Comparison of ENCODE assay signal across 11 cellular contexts in genomic region chr16:89423709-89424260, GRCh38.
DNase-seq lines count a peak whose midpoint lies in the region; ATAC-seq lines count a peak whose summit lies in the region.
"Had no signal": no experiment of that assay in that cellular context is flagged by ENCODE, and none has a peak within 500 bp of the region (broad histone marks: within the 10 kb centered on the region; RNA-seq: fewer than 3 reads in every experiment).

No MANE protein-coding gene starts in this region.

- H3K27me3 ChIP-seq in SJCRH30: no peaks in the 10 kb centered on the region
- H3K27me3 ChIP-seq: heart left ventricle had no signal

- H3K27ac ChIP-seq in SJCRH30: no peak overlapping the region

- H3K4me3 ChIP-seq in SJCRH30: no peak overlapping the region
- H3K4me3 ChIP-seq: heart left ventricle had no signal

- H3K27me3 Mint-ChIP-seq in stimulated activated naive CD8-positive, alpha-beta T cell treated with anti-CD3 and anti-CD28 coated beads, Interleukin-15, Interleukin-2, amounts not matched to agents 100 ng/mL and 50 ng/mL, for 24 hours: no peaks in the 10 kb centered on the region
- no peaks in the 10 kb centered on the region for H3K27me3 Mint-ChIP-seq in activated CD8-positive, alpha-beta T cell treated with anti-CD3 and anti-CD28 coated beads, Interleukin-2, amount 10 ng/mL, durations not matched to agents 7 days and 5 days (ENCODE audit: low read depth)

- no peak for ATAC-seq in stimulated activated naive CD8-positive, alpha-beta T cell treated with anti-CD3 and anti-CD28 coated beads, Interleukin-15, Interleukin-2, amounts not matched to agents 100 U/mL and 50 U/mL, for 24 hours
- ATAC-seq in activated CD8-positive, alpha-beta T cell treated with anti-CD3 and anti-CD28 coated beads, Interleukin-2, amount 10 ng/mL, durations not matched to agents 7 days and 5 days: no peak
- ATAC-seq in left lobe of liver: peak; percentile 17
- no peak for ATAC-seq in GM21786 (IDR thresholded peaks at IDR 0.05; ENCODE audit: unreplicated experiment)
- ATAC-seq in HG02623 (IDR thresholded peaks at IDR 0.05; ENCODE audit: unreplicated experiment): no peak

- H3K36me3 Mint-ChIP-seq in stimulated activated naive CD8-positive, alpha-beta T cell treated with anti-CD3 and anti-CD28 coated beads, Interleukin-15, Interleukin-2, amounts not matched to agents 100 ng/mL and 50 ng/mL, for 24 hours (ENCODE audit: low read depth): peaks cover 54% of the 10 kb centered on the region
- peaks cover 43% of the 10 kb centered on the region for H3K36me3 Mint-ChIP-seq in activated CD8-positive, alpha-beta T cell treated with anti-CD3 and anti-CD28 coated beads, Interleukin-2, amount 10 ng/mL, durations not matched to agents 7 days and 5 days (ENCODE audit: low read depth)

- H3K27ac Mint-ChIP-seq in stimulated activated naive CD8-positive, alpha-beta T cell treated with anti-CD3 and anti-CD28 coated beads, Interleukin-15, Interleukin-2, amounts not matched to agents 100 ng/mL and 50 ng/mL, for 24 hours: no peak overlapping the region
- peak overlapping the region; percentile 78 for H3K27ac Mint-ChIP-seq in activated CD8-positive, alpha-beta T cell treated with anti-CD3 and anti-CD28 coated beads, Interleukin-2, amount 10 ng/mL, durations not matched to agents 7 days and 5 days

- H3K9me3 ChIP-seq in SJCRH30 (replicated peaks): no peaks in the 10 kb centered on the region
- H3K9me3 ChIP-seq: heart left ventricle had no signal

- H3K4me1 ChIP-seq in SJCRH30: peaks cover 12% of the 10 kb centered on the region

- H3K4me1 Mint-ChIP-seq in stimulated activated naive CD8-positive, alpha-beta T cell treated with anti-CD3 and anti-CD28 coated beads, Interleukin-15, Interleukin-2, amounts not matched to agents 100 ng/mL and 50 ng/mL, for 24 hours (ENCODE audit: low read depth): peaks cover 79% of the 10 kb centered on the region
- peaks cover 73% of the 10 kb centered on the region for H3K4me1 Mint-ChIP-seq in activated CD8-positive, alpha-beta T cell treated with anti-CD3 and anti-CD28 coated beads, Interleukin-2, amount 10 ng/mL, durations not matched to agents 7 days and 5 days (ENCODE audit: low read depth)

- H3K36me3 ChIP-seq in SJCRH30: peaks cover 28% of the 10 kb centered on the region

- DNase-seq in stimulated activated naive CD8-positive, alpha-beta T cell treated with anti-CD3 and anti-CD28 coated beads, Interleukin-15, Interleukin-2, amounts not matched to agents 100 U/mL and 50 U/mL, for 24 hours: no peak
- no peak for DNase-seq in activated CD8-positive, alpha-beta T cell treated with anti-CD3 and anti-CD28 coated beads, Interleukin-2, amount 10 ng/mL, durations not matched to agents 7 days and 5 days
- no peak for DNase-seq in left lobe of liver (ENCODE audit: low spot score)
- DNase-seq in epidermal melanocyte (ENCODE audit: insufficient read length, low spot score): no peak
- no peak for DNase-seq in SJCRH30
- DNase-seq: activated CD4-positive, alpha-beta T cell treated with anti-CD3 and anti-CD28 coated beads for 1 hour; amniotic stem cell had no signal

- peak overlapping the region; percentile 70 for H3K4me3 Mint-ChIP-seq in stimulated activated naive CD8-positive, alpha-beta T cell treated with anti-CD3 and anti-CD28 coated beads, Interleukin-15, Interleukin-2, amounts not matched to agents 100 ng/mL and 50 ng/mL, for 24 hours
- H3K4me3 Mint-ChIP-seq in activated CD8-positive, alpha-beta T cell treated with anti-CD3 and anti-CD28 coated beads, Interleukin-2, amount 10 ng/mL, durations not matched to agents 7 days and 5 days: no peak overlapping the region

- CTCF ChIA-PET in activated CD8-positive, alpha-beta T cell treated with anti-CD3 and anti-CD28 coated beads, Interleukin-2, amount 10 ng/mL, durations not matched to agents 7 days and 5 days (lab: Charles Lee): no interaction called here

- POLR2A ChIA-PET in activated CD8-positive, alpha-beta T cell treated with anti-CD3 and anti-CD28 coated beads, Interleukin-2, amount 10 ng/mL, durations not matched to agents 7 days and 5 days (lab: Charles Lee): interaction anchor here (1.4 kb wide), 1 partner anchor 18 kb away, joined by 3 read pairs; no protein-coding TSS in a partner anchor

- H3K9me3 Mint-ChIP-seq in stimulated activated naive CD8-positive, alpha-beta T cell treated with anti-CD3 and anti-CD28 coated beads, Interleukin-15, Interleukin-2, amounts not matched to agents 100 ng/mL and 50 ng/mL, for 24 hours: no peaks in the 10 kb centered on the region
- no peaks in the 10 kb centered on the region for H3K9me3 Mint-ChIP-seq in activated CD8-positive, alpha-beta T cell treated with anti-CD3 and anti-CD28 coated beads, Interleukin-2, amount 10 ng/mL, durations not matched to agents 7 days and 5 days (ENCODE audit: insufficient read depth)
